In genomic region chr1:94970783-94971182, GRCh38 we compare ENCODE assay signal across 13 cellular contexts. TPM values are rescaled to one million over a fixed set of nuclear protein-coding genes. Genes with fewer than 3 reads are reported as not detected.
DNase-seq lines count a peak whose midpoint lies in the region; ATAC-seq and TF ChIP-seq lines count a peak whose summit lies in the region.
"Had no signal": no experiment of that assay in that cellular context is flagged by ENCODE, and none has a peak within 500 bp of the region (broad histone marks: within the 10 kb centered on the region; RNA-seq: fewer than 3 reads in every experiment).

No MANE protein-coding gene starts in this region.

- H3K36me3 ChIP-seq in IMR-90 (ENCODE audit: control insufficient read depth, insufficient read depth, low read length) (no peaks in the 10 kb centered on the region), thyroid gland (no peaks in the 10 kb centered on the region)
- no peaks in the 10 kb centered on the region for H3K36me3 ChIP-seq in effector memory CD4-positive, alpha-beta T cell (ENCODE audit: control insufficient read depth, insufficient read depth, low read length)
- H3K36me3 ChIP-seq: BE2C had no signal

- TF ChIP-seq CTCF in AG04450 (IDR thresholded peaks at IDR 0.05; ENCODE audit: low read depth, low read length) (no peak), IMR-90 (conservative IDR thresholded peaks at IDR 0.05; ENCODE audit: low read depth, low read length) (no peak), endothelial cell (IDR thresholded peaks at IDR 0.05; ENCODE audit: unreplicated experiment) (no peak), nephron (IDR thresholded peaks at IDR 0.05; ENCODE audit: unreplicated experiment in 3 of 3) (no peak), thyroid gland (IDR thresholded peaks at IDR 0.05) (no peak)

- no peak overlapping the region for H2AK9ac ChIP-seq in IMR-90 (replicated peaks; ENCODE audit: low read depth, low read length, poor library complexity)

- no TSS peak for BruUV-seq in IMR-90 (replicated peaks; lab: Mats Ljungman, UMichigan)

- H4K5ac ChIP-seq in IMR-90 (ENCODE audit: low read depth, low read length): peak overlapping the region; percentile 97

- H3K27ac ChIP-seq in AG04450 (ENCODE audit: low read depth, low read length) (peak overlapping the region; percentile 49), IMR-90 (ENCODE audit: insufficient read depth, low read length) (peak overlapping the region; percentile 10), thyroid gland (peak overlapping the region in 1 of 3 donors; percentile 14)
- no peak overlapping the region for H3K27ac ChIP-seq in effector memory CD4-positive, alpha-beta T cell (ENCODE audit: insufficient read depth, low read length, poor library complexity, severe bottlenecking)
- H3K27ac ChIP-seq: KMS-11 had no signal

- H3K36me3 Mint-ChIP-seq in endothelial cell (ENCODE audit: low read depth, unreplicated experiment) (no peaks in the 10 kb centered on the region), nephron (ENCODE audit: low read depth) (no peaks in the 10 kb centered on the region)
- H3K36me3 Mint-ChIP-seq in activated CD4-positive, alpha-beta T cell treated with anti-CD3 and anti-CD28 coated beads, Interleukin-2, amount 10 ng/mL, durations not matched to agents 24 days and 14 days (ENCODE audit: low read depth): no peaks in the 10 kb centered on the region
- H3K36me3 Mint-ChIP-seq: naive thymus-derived CD8-positive, alpha-beta T cell; T-cell had no signal

- H3K4me1 Mint-ChIP-seq in endothelial cell (ENCODE audit: unreplicated experiment) (peaks cover 43% of the 10 kb centered on the region), nephron (peaks cover 58% of the 10 kb centered on the region)
- H3K4me1 Mint-ChIP-seq in activated CD4-positive, alpha-beta T cell treated with anti-CD3 and anti-CD28 coated beads, Interleukin-2, amount 10 ng/mL, durations not matched to agents 24 days and 14 days: no peaks in the 10 kb centered on the region
- H3K4me1 Mint-ChIP-seq: T-cell had no signal

- TF ChIP-seq POLR2A in IMR-90 (IDR thresholded peaks at IDR 0.05; ENCODE audit: low read depth, low read length): no peak
- TF ChIP-seq POLR2A in thyroid gland (IDR thresholded peaks at IDR 0.05): no peak

- H4K8ac ChIP-seq in IMR-90 (ENCODE audit: low read depth in 2 of 2, low read length in 2 of 2): peak overlapping the region; percentile 7 to 22; a peak in 2 of 4 replicates

- H3K9me3 Mint-ChIP-seq in endothelial cell (ENCODE audit: unreplicated experiment) (no peaks in the 10 kb centered on the region), nephron (no peaks in the 10 kb centered on the region)
- no peaks in the 10 kb centered on the region for H3K9me3 Mint-ChIP-seq in activated CD4-positive, alpha-beta T cell treated with anti-CD3 and anti-CD28 coated beads, Interleukin-2, amount 10 ng/mL, durations not matched to agents 24 days and 14 days
- H3K9me3 Mint-ChIP-seq: naive thymus-derived CD8-positive, alpha-beta T cell; T-cell had no signal

- H3K18ac ChIP-seq in IMR-90 (ENCODE audit: low read depth, low read length): peak overlapping the region; percentile 87

- POLR2A ChIA-PET in AG04450 (lab: Yijun Ruan, JAX) (no interaction called here), IMR-90 (lab: Charles Lee; ENCODE audit: unreplicated experiment) (no interaction called here)

- 0 out of 2 replicates have a peak overlapping the region, but pooled peaks have one; percentile 2 for H3K9ac ChIP-seq in IMR-90 (ENCODE audit: low read depth, low read length)
- H3K9ac ChIP-seq: KMS-11 had no signal

- H3K14ac ChIP-seq in IMR-90 (replicated peaks; ENCODE audit: low read depth, low read length): peak overlapping the region; percentile 83

- 0 out of 2 replicates have a peak, but pooled peaks cover 2% of the 10 kb centered on the region for H3K9me1 ChIP-seq in IMR-90 (ENCODE audit: insufficient read depth, low read length)

- peak overlapping the region; percentile 67; the same call in 1 of the 2 replicates for H4K91ac ChIP-seq in IMR-90 (ENCODE audit: insufficient read depth, low read depth, low read length)

- H2BK20ac ChIP-seq in IMR-90 (ENCODE audit: low read depth, low read length): peak overlapping the region; percentile 70

- dilution Hi-C loops in IMR-90 (cut with HindIII; ENCODE audit: low sequenced_read_pairs, unreplicated experiment): no loop called here

- in situ Hi-C loops in IMR-90 (cut with MboI; ENCODE audit: low sequenced_read_pairs): no loop called here

- no peak for DNase-seq in AG04450 (ENCODE audit: low read depth, low spot score)
- no peak for DNase-seq in IMR-90
- DNase-seq in endothelial cell (ENCODE audit: low spot score): no peak
- DNase-seq in activated CD4-positive, alpha-beta T cell treated with anti-CD3 and anti-CD28 coated beads, Interleukin-2, amount 10 ng/mL, durations not matched to agents 24 days and 14 days: no peak
- DNase-seq in effector memory CD4-positive, alpha-beta T cell: no peak
- no peak for DNase-seq in thyroid gland
- DNase-seq: BE2C; naive thymus-derived CD8-positive, alpha-beta T cell; NCI-H2081 treated with DMSO at 0.1 percent for 48 hours; T-cell had no signal

- H2AK5ac ChIP-seq in IMR-90 (ENCODE audit: low read depth, low read length): no peak overlapping the region; the same call in 1 of the 2 replicates

- no peak overlapping the region for H3K56ac ChIP-seq in IMR-90 (ENCODE audit: extremely low read depth, insufficient read depth, low read length)

- peak overlapping the region; percentile 19 for H3K27ac Mint-ChIP-seq in endothelial cell (ENCODE audit: unreplicated experiment)
- peak overlapping the region; percentile 4 to 61 (median 56) for H3K27ac Mint-ChIP-seq in nephron
- H3K27ac Mint-ChIP-seq in activated CD4-positive, alpha-beta T cell treated with anti-CD3 and anti-CD28 coated beads, Interleukin-2, amount 10 ng/mL, durations not matched to agents 24 days and 14 days: no peak overlapping the region
- H3K27ac Mint-ChIP-seq: naive thymus-derived CD8-positive, alpha-beta T cell; T-cell had no signal

- no peak for ATAC-seq in IMR-90 (ENCODE audit: low read depth)
- ATAC-seq in GM21529 (IDR thresholded peaks at IDR 0.05; ENCODE audit: unreplicated experiment): no peak
- ATAC-seq: naive thymus-derived CD8-positive, alpha-beta T cell; T-cell had no signal

- peak overlapping the region; percentile 7 for H2AFZ ChIP-seq in IMR-90 (replicated peaks; ENCODE audit: low read length, poor library complexity)

- CTCF ChIA-PET in AG04450 (lab: Charles Lee) (interaction anchor here (1.5 kb wide), 1 partner anchor 117 kb away, joined by 5 read pairs; no protein-coding TSS in a partner anchor), IMR-90 (lab: Yijun Ruan, JAX) (no interaction called here)

- peak overlapping the region; percentile 7; the same call in 1 of the 2 replicates for H3K23ac ChIP-seq in IMR-90 (ENCODE audit: low read depth, low read length)

- H3K4me2 ChIP-seq in IMR-90 (ENCODE audit: low read depth, low read length): peak overlapping the region; percentile 82
- H3K4me2 ChIP-seq: KMS-11 had no signal

- no peak overlapping the region for H3K4me3 Mint-ChIP-seq in endothelial cell (ENCODE audit: unreplicated experiment)
- no peak overlapping the region for H3K4me3 Mint-ChIP-seq in nephron
- no peak overlapping the region for H3K4me3 Mint-ChIP-seq in activated CD4-positive, alpha-beta T cell treated with anti-CD3 and anti-CD28 coated beads, Interleukin-2, amount 10 ng/mL, durations not matched to agents 24 days and 14 days
- H3K4me3 Mint-ChIP-seq: naive thymus-derived CD8-positive, alpha-beta T cell; T-cell had no signal

- peaks cover 14% of the 10 kb centered on the region for H3K4me1 ChIP-seq in IMR-90 (ENCODE audit: control insufficient read depth, insufficient read depth, low read length)
- H3K4me1 ChIP-seq in effector memory CD4-positive, alpha-beta T cell (ENCODE audit: control insufficient read depth, insufficient read depth, low read length, poor library complexity, severe bottlenecking): no peaks in the 10 kb centered on the region
- peaks cover 0 to 14% of the 10 kb centered on the region in 2 donors for H3K4me1 ChIP-seq in thyroid gland
- H3K4me1 ChIP-seq: BE2C had no signal

- H3K79me1 ChIP-seq in IMR-90 (ENCODE audit: low read depth in 1 of 2, low read length in 2 of 2): no peaks in the 10 kb centered on the region; a peak in 1 of 4 replicates

- no peak overlapping the region for H3K4me3 ChIP-seq in AG04450 (ENCODE audit: low read depth, low read length)
- H3K4me3 ChIP-seq in IMR-90 (ENCODE audit: insufficient read depth, low read depth, low read length): no peak overlapping the region
- no peak overlapping the region for H3K4me3 ChIP-seq in effector memory CD4-positive, alpha-beta T cell (ENCODE audit: insufficient read depth, low read depth, low read length, poor library complexity, severe bottlenecking)
- no peak overlapping the region for H3K4me3 ChIP-seq in thyroid gland (replicated peaks in 1 of 3)

- no peaks in the 10 kb centered on the region for H3K27me3 Mint-ChIP-seq in endothelial cell (ENCODE audit: unreplicated experiment)
- no peaks in the 10 kb centered on the region for H3K27me3 Mint-ChIP-seq in nephron (ENCODE audit: low read depth)
- peaks cover 3% of the 10 kb centered on the region for H3K27me3 Mint-ChIP-seq in activated CD4-positive, alpha-beta T cell treated with anti-CD3 and anti-CD28 coated beads, Interleukin-2, amount 10 ng/mL, durations not matched to agents 24 days and 14 days
- H3K27me3 Mint-ChIP-seq: naive thymus-derived CD8-positive, alpha-beta T cell; T-cell had no signal

- H2BK120ac ChIP-seq in IMR-90 (ENCODE audit: low read depth, low read length): peak overlapping the region; percentile 80

- TF ChIP-seq RAD21 in IMR-90 (IDR thresholded peaks at IDR 0.05; ENCODE audit: low read length): no peak

- 100% methylated on average over 1 of the region's 2 CpGs; no CpG with 5 or more reads in 1 of the 2 experiments for WGBS in IMR-90 (ENCODE audit: extremely low coverage in 2 of 2, insufficient read length in 1 of 2), 2 experiments
- WGBS in thyroid gland, 2 donors: 77 to 85% methylated on average over 2 of the region's 2 CpGs

- intact Hi-C loops in IMR-90 (cut with micrococcal nuclease) (loop anchor here (5.0 kb wide), 1 partner anchor 42 kb away; no protein-coding TSS in a partner anchor), thyroid gland (cut with DNase I) (no loop called here)
- intact Hi-C loops in activated CD4-positive, alpha-beta T cell treated with anti-CD3 and anti-CD28 coated beads, Interleukin-2, amount 10 ng/mL, durations not matched to agents 24 days and 14 days (cut with micrococcal nuclease): no loop called here

- H2BK5ac ChIP-seq in IMR-90 (ENCODE audit: low read depth, low read length, poor library complexity, severe bottlenecking): peak overlapping the region; percentile 67

- H3K4ac ChIP-seq in IMR-90 (ENCODE audit: low read depth, low read length): peak overlapping the region; percentile 71

- peak overlapping the region; percentile 16; the same call in 1 of the 3 replicates for H2BK15ac ChIP-seq in IMR-90 (ENCODE audit: low read depth, low read length)

- H3K9me3 ChIP-seq in AG04450 (ENCODE audit: control insufficient read depth, insufficient read depth, low read length) (peaks cover 2% of the 10 kb centered on the region; the same call in 1 of the 2 replicates), IMR-90 (ENCODE audit: control insufficient read depth, insufficient read depth, low read length) (no peaks in the 10 kb centered on the region), thyroid gland (no peaks in the 10 kb centered on the region)
- H3K9me3 ChIP-seq in effector memory CD4-positive, alpha-beta T cell (ENCODE audit: control insufficient read depth, low read length): no peaks in the 10 kb centered on the region
- H3K9me3 ChIP-seq: BE2C had no signal

- H3K27me3 ChIP-seq in AG04450 (ENCODE audit: control insufficient read depth, insufficient read depth, low read length): no peaks in the 10 kb centered on the region
- H3K27me3 ChIP-seq in IMR-90 (ENCODE audit: control insufficient read depth, insufficient read depth, low read length): no peaks in the 10 kb centered on the region
- H3K27me3 ChIP-seq in effector memory CD4-positive, alpha-beta T cell (replicated peaks; ENCODE audit: control insufficient read depth, insufficient read depth, low read length, poor library complexity, severe bottlenecking): no peaks in the 10 kb centered on the region
- H3K27me3 ChIP-seq in thyroid gland: no peaks in the 10 kb centered on the region
- H3K27me3 ChIP-seq: BE2C had no signal

- H4K20me1 ChIP-seq in IMR-90 (ENCODE audit: insufficient read depth, low read length): no peaks in the 10 kb centered on the region

RNA-seq across cellular contexts. Expression of gene CNN3, which starts 43.9 kb away (rescaled TPM):
- polyA plus RNA-seq in AG04450 (2011; rRNA removed): 374 and 438 TPM in 2 replicates
- polyA minus RNA-seq in AG04450 (2011; rRNA and poly(A)+ RNA removed): 307 and 327 TPM in 2 replicates
- 552 and 592 TPM in 2 replicates for total RNA-seq in IMR-90 (2012; rRNA removed)
- 214 and 249 TPM in 2 replicates for polyA plus RNA-seq in IMR-90 (2012; rRNA removed)
- 118 and 124 TPM in 2 replicates for polyA plus RNA-seq in IMR-90 (2012; cell fraction: cytosol; rRNA removed)
- 47.8 and 219 TPM in 2 replicates for polyA plus RNA-seq in IMR-90 (2012; cell fraction: nucleus; rRNA removed; ENCODE audit: low replicate concordance)
- total RNA-seq in endothelial cell (ENCODE audit: unreplicated experiment): 596 TPM
- total RNA-seq in activated CD4-positive, alpha-beta T cell treated with anti-CD3 and anti-CD28 coated beads, Interleukin-2, amount 10 ng/mL, durations not matched to agents 24 days and 14 days: 2.5 and 2.7 TPM in 2 replicates
- total RNA-seq in thyroid gland: 100 to 1,000 TPM; 149 to 257 (median 177) TPM

Comparison
In these comparisons a context has a peak if more than half of its experiments do, and no peak if none do; other contexts are left out.
1. RNA of gene CNN3, which starts 43.9 kb away (total RNA-seq): 596 TPM in endothelial cell (single experiment), 552 to 592 TPM in IMR-90 and 149 to 257 TPM in thyroid gland; 2.5 to 2.7 TPM in activated CD4-positive, alpha-beta T cell treated with anti-CD3 and anti-CD28 coated beads, Interleukin-2, amount 10 ng/mL, durations not matched to agents 24 days and 14 days; every median in the first group is over 10 times any median in the second.